In the genomic region with DNA sequence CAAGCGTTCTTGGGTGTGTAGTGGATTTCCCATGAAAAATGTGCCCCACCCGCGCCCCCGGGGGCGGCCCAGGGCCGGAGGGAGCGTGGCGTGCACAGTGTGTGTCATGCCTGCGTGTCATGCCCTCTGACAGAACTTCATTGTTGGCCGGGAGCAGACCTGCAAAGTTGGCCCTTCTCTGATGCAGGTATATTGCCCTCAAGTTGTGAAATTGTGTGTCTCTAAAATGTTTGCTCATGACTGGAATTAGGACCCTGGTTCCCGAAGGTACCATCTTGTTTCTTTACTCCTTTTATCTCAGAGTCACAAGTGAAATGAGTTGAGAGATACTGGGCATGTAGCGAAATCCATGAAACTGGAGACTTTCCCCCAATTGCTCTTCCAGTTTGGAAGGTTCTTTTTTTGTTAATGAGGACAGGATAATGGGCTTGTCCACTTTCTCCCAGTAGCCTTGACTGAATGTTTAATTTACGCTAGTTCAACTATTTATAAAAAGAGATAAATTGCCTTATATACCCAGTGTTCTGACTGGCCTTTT, we compare ENCODE assay signal across 1 cellular context.
TF ChIP-seq lines count a peak whose summit lies in the region.

No MANE protein-coding gene starts in this region.

TF ChIP-seq in HepG2, 621 proteins besides CTCF, POLR2A, EP300 and RAD21 (continued from another document and continues in another):
- TF ChIP-seq, protein P1, sequence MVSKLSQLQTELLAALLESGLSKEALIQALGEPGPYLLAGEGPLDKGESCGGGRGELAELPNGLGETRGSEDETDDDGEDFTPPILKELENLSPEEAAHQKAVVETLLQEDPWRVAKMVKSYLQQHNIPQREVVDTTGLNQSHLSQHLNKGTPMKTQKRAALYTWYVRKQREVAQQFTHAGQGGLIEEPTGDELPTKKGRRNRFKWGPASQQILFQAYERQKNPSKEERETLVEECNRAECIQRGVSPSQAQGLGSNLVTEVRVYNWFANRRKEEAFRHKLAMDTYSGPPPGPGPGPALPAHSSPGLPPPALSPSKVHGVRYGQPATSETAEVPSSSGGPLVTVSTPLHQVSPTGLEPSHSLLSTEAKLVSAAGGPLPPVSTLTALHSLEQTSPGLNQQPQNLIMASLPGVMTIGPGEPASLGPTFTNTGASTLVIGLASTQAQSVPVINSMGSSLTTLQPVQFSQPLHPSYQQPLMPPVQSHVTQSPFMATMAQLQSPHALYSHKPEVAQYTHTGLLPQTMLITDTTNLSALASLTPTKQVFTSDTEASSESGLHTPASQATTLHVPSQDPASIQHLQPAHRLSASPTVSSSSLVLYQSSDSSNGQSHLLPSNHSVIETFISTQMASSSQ (IDR thresholded peaks at IDR 0.05; ENCODE audit: low read depth), result no peak
- TF ChIP-seq, protein P1 (CRISPR knock-in tag; IDR thresholded peaks at IDR 0.05; ENCODE audit: borderline replicate concordance), result no peak
- TF ChIP-seq CREM (IDR thresholded peaks at IDR 0.05), result peak; percentile 54; the same call in 1 of the 2 replicates
- no peak for TF ChIP-seq CREM (CRISPR knock-in tag; IDR thresholded peaks at IDR 0.05)
- TF ChIP-seq ZNF17 (CRISPR knock-in tag; IDR thresholded peaks at IDR 0.05), result no peak
- peak; percentile 13 for TF ChIP-seq ASH2L (IDR thresholded peaks at IDR 0.05; ENCODE audit: insufficient read length, low read depth, low read length)
- TF ChIP-seq ZNF773 (CRISPR knock-in tag; IDR thresholded peaks at IDR 0.05; ENCODE audit: borderline replicate concordance), result no peak
- no peak; the same call in 1 of the 2 replicates for TF ChIP-seq PHF8 (CRISPR knock-in tag; IDR thresholded peaks at IDR 0.05)
- no peak for TF ChIP-seq ZNF567 (CRISPR knock-in tag; IDR thresholded peaks at IDR 0.05; ENCODE audit: borderline replicate concordance)
- TF ChIP-seq ZNF768 (CRISPR knock-in tag; IDR thresholded peaks at IDR 0.05), result no peak
- TF ChIP-seq ZFP36 (IDR thresholded peaks at IDR 0.05; ENCODE audit: borderline replicate concordance, low read depth, low read length, partially characterized antibody), result no peak
- TF ChIP-seq, protein P2, sequence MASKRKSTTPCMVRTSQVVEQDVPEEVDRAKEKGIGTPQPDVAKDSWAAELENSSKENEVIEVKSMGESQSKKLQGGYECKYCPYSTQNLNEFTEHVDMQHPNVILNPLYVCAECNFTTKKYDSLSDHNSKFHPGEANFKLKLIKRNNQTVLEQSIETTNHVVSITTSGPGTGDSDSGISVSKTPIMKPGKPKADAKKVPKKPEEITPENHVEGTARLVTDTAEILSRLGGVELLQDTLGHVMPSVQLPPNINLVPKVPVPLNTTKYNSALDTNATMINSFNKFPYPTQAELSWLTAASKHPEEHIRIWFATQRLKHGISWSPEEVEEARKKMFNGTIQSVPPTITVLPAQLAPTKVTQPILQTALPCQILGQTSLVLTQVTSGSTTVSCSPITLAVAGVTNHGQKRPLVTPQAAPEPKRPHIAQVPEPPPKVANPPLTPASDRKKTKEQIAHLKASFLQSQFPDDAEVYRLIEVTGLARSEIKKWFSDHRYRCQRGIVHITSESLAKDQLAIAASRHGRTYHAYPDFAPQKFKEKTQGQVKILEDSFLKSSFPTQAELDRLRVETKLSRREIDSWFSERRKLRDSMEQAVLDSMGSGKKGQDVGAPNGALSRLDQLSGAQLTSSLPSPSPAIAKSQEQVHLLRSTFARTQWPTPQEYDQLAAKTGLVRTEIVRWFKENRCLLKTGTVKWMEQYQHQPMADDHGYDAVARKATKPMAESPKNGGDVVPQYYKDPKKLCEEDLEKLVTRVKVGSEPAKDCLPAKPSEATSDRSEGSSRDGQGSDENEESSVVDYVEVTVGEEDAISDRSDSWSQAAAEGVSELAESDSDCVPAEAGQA (IDR thresholded peaks at IDR 0.05; ENCODE audit: low read depth), result 0 out of 2 replicates have a peak, but pooled peaks have one; percentile 30
- TF ChIP-seq, protein P2 (CRISPR knock-in tag; IDR thresholded peaks at IDR 0.05; ENCODE audit: borderline replicate concordance), result no peak
- TF ChIP-seq, protein P3, sequence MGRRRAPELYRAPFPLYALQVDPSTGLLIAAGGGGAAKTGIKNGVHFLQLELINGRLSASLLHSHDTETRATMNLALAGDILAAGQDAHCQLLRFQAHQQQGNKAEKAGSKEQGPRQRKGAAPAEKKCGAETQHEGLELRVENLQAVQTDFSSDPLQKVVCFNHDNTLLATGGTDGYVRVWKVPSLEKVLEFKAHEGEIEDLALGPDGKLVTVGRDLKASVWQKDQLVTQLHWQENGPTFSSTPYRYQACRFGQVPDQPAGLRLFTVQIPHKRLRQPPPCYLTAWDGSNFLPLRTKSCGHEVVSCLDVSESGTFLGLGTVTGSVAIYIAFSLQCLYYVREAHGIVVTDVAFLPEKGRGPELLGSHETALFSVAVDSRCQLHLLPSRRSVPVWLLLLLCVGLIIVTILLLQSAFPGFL (CRISPR knock-in tag; IDR thresholded peaks at IDR 0.05), result no peak
- TF ChIP-seq, protein P4, sequence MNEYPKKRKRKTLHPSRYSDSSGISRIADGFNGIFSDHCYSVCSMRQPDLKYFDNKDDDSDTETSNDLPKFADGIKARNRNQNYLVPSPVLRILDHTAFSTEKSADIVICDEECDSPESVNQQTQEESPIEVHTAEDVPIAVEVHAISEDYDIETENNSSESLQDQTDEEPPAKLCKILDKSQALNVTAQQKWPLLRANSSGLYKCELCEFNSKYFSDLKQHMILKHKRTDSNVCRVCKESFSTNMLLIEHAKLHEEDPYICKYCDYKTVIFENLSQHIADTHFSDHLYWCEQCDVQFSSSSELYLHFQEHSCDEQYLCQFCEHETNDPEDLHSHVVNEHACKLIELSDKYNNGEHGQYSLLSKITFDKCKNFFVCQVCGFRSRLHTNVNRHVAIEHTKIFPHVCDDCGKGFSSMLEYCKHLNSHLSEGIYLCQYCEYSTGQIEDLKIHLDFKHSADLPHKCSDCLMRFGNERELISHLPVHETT (CRISPR knock-in tag; conservative IDR thresholded peaks at IDR 0.05), result 0 out of 2 replicates have a peak, but pooled peaks have one; percentile 9
- TF ChIP-seq, protein P5, sequence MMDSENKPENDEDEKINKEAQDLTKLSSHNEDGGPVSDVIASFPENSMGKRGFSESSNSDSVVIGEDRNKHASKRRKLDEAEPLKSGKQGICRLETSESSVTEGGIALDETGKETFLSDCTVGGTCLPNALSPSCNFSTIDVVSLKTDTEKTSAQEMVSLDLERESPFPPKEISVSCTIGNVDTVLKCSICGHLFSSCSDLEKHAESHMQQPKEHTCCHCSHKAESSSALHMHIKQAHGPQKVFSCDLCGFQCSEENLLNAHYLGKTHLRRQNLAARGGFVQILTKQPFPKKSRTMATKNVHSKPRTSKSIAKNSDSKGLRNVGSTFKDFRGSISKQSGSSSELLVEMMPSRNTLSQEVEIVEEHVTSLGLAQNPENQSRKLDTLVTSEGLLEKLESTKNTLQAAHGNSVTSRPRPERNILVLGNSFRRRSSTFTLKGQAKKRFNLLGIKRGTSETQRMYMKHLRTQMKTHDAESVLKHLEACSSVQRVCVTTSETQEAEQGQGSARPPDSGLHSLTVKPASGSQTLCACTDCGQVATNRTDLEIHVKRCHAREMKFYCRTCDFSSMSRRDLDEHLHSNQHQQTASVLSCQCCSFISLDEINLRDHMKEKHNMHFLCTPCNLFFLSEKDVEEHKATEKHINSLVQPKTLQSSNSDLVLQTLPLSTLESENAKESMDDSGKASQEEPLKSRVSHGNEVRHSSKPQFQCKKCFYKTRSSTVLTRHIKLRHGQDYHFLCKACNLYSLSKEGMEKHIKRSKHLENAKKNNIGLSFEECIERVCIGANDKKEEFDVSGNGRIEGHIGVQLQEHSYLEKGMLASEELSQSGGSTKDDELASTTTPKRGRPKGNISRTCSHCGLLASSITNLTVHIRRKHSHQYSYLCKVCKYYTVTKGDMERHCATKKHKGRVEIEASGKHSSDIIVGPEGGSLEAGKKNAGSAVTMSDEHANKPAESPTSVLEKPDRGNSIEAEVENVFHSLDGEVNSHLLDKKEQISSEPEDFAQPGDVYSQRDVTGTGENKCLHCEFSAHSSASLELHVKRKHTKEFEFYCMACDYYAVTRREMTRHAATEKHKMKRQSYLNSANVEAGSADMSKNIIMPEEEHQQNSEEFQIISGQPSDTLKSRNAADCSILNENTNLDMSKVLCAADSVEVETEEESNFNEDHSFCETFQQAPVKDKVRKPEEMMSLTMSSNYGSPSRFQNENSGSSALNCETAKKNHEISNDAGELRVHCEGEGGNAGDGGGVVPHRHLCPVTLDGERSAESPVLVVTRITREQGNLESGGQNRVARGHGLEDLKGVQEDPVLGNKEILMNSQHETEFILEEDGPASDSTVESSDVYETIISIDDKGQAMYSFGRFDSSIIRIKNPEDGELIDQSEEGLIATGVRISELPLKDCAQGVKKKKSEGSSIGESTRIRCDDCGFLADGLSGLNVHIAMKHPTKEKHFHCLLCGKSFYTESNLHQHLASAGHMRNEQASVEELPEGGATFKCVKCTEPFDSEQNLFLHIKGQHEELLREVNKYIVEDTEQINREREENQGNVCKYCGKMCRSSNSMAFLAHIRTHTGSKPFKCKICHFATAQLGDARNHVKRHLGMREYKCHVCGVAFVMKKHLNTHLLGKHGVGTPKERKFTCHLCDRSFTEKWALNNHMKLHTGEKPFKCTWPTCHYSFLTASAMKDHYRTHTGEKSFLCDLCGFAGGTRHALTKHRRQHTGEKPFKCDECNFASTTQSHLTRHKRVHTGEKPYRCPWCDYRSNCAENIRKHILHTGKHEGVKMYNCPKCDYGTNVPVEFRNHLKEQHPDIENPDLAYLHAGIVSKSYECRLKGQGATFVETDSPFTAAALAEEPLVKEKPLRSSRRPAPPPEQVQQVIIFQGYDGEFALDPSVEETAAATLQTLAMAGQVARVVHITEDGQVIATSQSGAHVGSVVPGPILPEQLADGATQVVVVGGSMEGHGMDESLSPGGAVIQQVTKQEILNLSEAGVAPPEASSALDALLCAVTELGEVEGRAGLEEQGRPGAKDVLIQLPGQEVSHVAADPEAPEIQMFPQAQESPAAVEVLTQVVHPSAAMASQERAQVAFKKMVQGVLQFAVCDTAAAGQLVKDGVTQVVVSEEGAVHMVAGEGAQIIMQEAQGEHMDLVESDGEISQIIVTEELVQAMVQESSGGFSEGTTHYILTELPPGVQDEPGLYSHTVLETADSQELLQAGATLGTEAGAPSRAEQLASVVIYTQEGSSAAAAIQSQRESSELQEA (CRISPR knock-in tag; IDR thresholded peaks at IDR 0.05; ENCODE audit: not compliant biosample characterization), result no peak
- TF ChIP-seq TAF15 (IDR thresholded peaks at IDR 0.05; ENCODE audit: low read depth, low read length, poor library complexity, severe bottlenecking), result no peak
- TF ChIP-seq, protein P6, sequence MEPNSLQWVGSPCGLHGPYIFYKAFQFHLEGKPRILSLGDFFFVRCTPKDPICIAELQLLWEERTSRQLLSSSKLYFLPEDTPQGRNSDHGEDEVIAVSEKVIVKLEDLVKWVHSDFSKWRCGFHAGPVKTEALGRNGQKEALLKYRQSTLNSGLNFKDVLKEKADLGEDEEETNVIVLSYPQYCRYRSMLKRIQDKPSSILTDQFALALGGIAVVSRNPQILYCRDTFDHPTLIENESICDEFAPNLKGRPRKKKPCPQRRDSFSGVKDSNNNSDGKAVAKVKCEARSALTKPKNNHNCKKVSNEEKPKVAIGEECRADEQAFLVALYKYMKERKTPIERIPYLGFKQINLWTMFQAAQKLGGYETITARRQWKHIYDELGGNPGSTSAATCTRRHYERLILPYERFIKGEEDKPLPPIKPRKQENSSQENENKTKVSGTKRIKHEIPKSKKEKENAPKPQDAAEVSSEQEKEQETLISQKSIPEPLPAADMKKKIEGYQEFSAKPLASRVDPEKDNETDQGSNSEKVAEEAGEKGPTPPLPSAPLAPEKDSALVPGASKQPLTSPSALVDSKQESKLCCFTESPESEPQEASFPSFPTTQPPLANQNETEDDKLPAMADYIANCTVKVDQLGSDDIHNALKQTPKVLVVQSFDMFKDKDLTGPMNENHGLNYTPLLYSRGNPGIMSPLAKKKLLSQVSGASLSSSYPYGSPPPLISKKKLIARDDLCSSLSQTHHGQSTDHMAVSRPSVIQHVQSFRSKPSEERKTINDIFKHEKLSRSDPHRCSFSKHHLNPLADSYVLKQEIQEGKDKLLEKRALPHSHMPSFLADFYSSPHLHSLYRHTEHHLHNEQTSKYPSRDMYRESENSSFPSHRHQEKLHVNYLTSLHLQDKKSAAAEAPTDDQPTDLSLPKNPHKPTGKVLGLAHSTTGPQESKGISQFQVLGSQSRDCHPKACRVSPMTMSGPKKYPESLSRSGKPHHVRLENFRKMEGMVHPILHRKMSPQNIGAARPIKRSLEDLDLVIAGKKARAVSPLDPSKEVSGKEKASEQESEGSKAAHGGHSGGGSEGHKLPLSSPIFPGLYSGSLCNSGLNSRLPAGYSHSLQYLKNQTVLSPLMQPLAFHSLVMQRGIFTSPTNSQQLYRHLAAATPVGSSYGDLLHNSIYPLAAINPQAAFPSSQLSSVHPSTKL (CRISPR knock-in tag; IDR thresholded peaks at IDR 0.05), result 0 out of 2 replicates have a peak, but pooled peaks have one; percentile 11
- no peak for TF ChIP-seq ZKSCAN5 (CRISPR knock-in tag; IDR thresholded peaks at IDR 0.05)
- TF ChIP-seq MLLT10 (CRISPR knock-in tag; IDR thresholded peaks at IDR 0.05), result no peak
- no peak for TF ChIP-seq SNAI1 (CRISPR knock-in tag; IDR thresholded peaks at IDR 0.05; ENCODE audit: borderline replicate concordance)
- TF ChIP-seq YEATS2 (CRISPR knock-in tag; IDR thresholded peaks at IDR 0.05; ENCODE audit: borderline replicate concordance), result no peak
- TF ChIP-seq GATA4 (IDR thresholded peaks at IDR 0.05; ENCODE audit: borderline replicate concordance, low read depth), result no peak
- peak; percentile 66 for TF ChIP-seq MEIS2 (CRISPR knock-in tag; IDR thresholded peaks at IDR 0.05)
- no peak for TF ChIP-seq ZBTB38 (CRISPR knock-in tag; IDR thresholded peaks at IDR 0.05)
- TF ChIP-seq RFX3 (CRISPR knock-in tag; IDR thresholded peaks at IDR 0.05), result no peak
- no peak for TF ChIP-seq ZNF143 (CRISPR knock-in tag; IDR thresholded peaks at IDR 0.05)
